Comparison of ENCODE assay signal across 8 cellular contexts in genomic region chr2:179049546-179050311, GRCh38. TPM values are rescaled to one million over a fixed set of nuclear protein-coding genes. Genes with fewer than 3 reads are reported as not detected.
DNase-seq lines count a peak whose midpoint lies in the region; ATAC-seq and TF ChIP-seq lines count a peak whose summit lies in the region.

A gene with protein sequence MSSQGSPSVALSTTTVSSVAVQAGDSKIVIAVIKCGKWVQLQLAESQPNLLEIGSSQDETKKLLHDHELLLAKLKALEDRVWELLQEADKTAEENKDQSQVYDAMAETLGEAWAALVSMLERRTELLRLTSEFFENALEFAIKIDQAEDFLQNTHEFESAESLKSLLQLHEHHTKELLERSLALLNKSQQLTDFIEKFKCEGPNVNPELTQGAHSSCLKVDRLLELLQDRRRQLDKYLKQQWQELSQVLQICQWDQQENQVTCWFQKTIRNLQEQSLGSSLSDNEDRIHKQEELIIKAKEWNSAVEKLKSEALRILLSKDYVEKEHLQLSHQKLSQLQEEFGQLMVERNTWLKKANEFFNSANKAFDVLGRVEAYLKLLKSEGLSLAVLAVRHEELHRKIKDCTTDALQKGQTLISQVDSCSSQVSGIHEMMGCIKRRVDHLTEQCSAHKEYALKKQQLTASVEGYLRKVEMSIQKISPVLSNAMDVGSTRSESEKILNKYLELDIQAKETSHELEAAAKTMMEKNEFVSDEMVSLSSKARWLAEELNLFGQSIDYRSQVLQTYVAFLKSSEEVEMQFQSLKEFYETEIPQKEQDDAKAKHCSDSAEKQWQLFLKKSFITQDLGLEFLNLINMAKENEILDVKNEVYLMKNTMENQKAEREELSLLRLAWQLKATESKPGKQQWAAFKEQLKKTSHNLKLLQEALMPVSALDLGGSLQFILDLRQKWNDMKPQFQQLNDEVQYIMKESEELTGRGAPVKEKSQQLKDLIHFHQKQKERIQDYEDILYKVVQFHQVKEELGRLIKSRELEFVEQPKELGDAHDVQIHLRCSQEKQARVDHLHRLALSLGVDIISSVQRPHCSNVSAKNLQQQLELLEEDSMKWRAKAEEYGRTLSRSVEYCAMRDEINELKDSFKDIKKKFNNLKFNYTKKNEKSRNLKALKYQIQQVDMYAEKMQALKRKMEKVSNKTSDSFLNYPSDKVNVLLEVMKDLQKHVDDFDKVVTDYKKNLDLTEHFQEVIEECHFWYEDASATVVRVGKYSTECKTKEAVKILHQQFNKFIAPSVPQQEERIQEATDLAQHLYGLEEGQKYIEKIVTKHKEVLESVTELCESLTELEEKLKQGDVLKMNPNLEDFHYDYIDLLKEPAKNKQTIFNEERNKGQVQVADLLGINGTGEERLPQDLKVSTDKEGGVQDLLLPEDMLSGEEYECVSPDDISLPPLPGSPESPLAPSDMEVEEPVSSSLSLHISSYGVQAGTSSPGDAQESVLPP (N-terminal part only) (minus strand): TSS chr2:179050137. CDS start chr2:179049941, 196 bp downstream.

- TF ChIP-seq RAD21 in liver (IDR thresholded peaks at IDR 0.05), result no peak

- DNase-seq in CD8-positive, alpha-beta memory T cell, result peak in 2 of 5 donors; percentile 9 to 37
- peak; percentile 59 for DNase-seq in activated CD8-positive, alpha-beta T cell treated with anti-CD3 and anti-CD28 coated beads, Interleukin-2, amount 10 ng/mL, durations not matched to agents 7 days and 5 days
- DNase-seq in NCI-H146 treated with DMSO at 0.1 percent for 48 hours (lab: John Stamatoyannopoulos, UW; ENCODE audit: unreplicated experiment) (no peak), NCI-H2196 (lab: John Stamatoyannopoulos, UW; ENCODE audit: unreplicated experiment) (no peak), NCI-H1048 (lab: John Stamatoyannopoulos, UW) (no peak)

- TF ChIP-seq CTCF in liver (IDR thresholded peaks at IDR 0.05; ENCODE audit: low read depth, low read length, missing input control), result no peak

- peaks cover 24 to 55% (median 43%) of the 10 kb centered on the region in 3 donors for H3K4me1 Mint-ChIP-seq in CD8-positive, alpha-beta memory T cell
- H3K4me1 Mint-ChIP-seq in activated CD8-positive, alpha-beta T cell treated with anti-CD3 and anti-CD28 coated beads, Interleukin-2, amount 10 ng/mL, durations not matched to agents 7 days and 5 days (ENCODE audit: low read depth), result peaks cover 60% of the 10 kb centered on the region

- peaks cover 0 to 4% (median 0%) of the 10 kb centered on the region in 5 donors for H3K9me3 Mint-ChIP-seq in CD8-positive, alpha-beta memory T cell
- peaks cover under 1% of the 10 kb centered on the region for H3K9me3 Mint-ChIP-seq in activated CD8-positive, alpha-beta T cell treated with anti-CD3 and anti-CD28 coated beads, Interleukin-2, amount 10 ng/mL, durations not matched to agents 7 days and 5 days (ENCODE audit: insufficient read depth)

- H3K4me3 Mint-ChIP-seq in CD8-positive, alpha-beta memory T cell, result peak within 1 kb of the TSS; percentile 82 to 92 (median 88)
- peak within 1 kb of the TSS; percentile 85 for H3K4me3 Mint-ChIP-seq in activated CD8-positive, alpha-beta T cell treated with anti-CD3 and anti-CD28 coated beads, Interleukin-2, amount 10 ng/mL, durations not matched to agents 7 days and 5 days

- POLR2A ChIA-PET in CD8-positive, alpha-beta memory T cell (lab: Charles Lee), result interaction anchor here (0.6 to 1.2 kb wide), 3 partner anchors 18 to 1835 kb away, joined by 4 to 6 read pairs (median 4); no protein-coding TSS in a partner anchor
- POLR2A ChIA-PET in activated CD8-positive, alpha-beta T cell treated with anti-CD3 and anti-CD28 coated beads, Interleukin-2, amount 10 ng/mL, durations not matched to agents 7 days and 5 days (lab: Charles Lee), result interaction anchor here (0.7 to 2.0 kb wide), 5 partner anchors 16 to 73 kb away, joined by 3 to 20 read pairs (median 5); no protein-coding TSS in a partner anchor

- H3K9ac ChIP-seq in liver (ENCODE audit: low read depth in 1 of 2, low read length in 2 of 2), result no peak within 1 kb of the TSS

- H3K4me1 ChIP-seq in CD8-positive, alpha-beta memory T cell (ENCODE audit: insufficient read depth, low read length), result peaks cover 21% of the 10 kb centered on the region
- peaks cover 0 to 7% (median 0%) of the 10 kb centered on the region in 4 donors for H3K4me1 ChIP-seq in liver (ENCODE audit: control insufficient read depth in 4 of 4, insufficient read depth in 4 of 4, low read length in 3 of 4)

- H3K9me3 ChIP-seq in CD8-positive, alpha-beta memory T cell (ENCODE audit: low read length), result no peaks in the 10 kb centered on the region
- no peaks in the 10 kb centered on the region for H3K9me3 ChIP-seq in liver (ENCODE audit: control insufficient read depth in 4 of 4, low read length in 3 of 4)

- H3K27ac Mint-ChIP-seq in CD8-positive, alpha-beta memory T cell, result peak within 1 kb of the TSS; percentile 52 to 91 (median 77)
- H3K27ac Mint-ChIP-seq in activated CD8-positive, alpha-beta T cell treated with anti-CD3 and anti-CD28 coated beads, Interleukin-2, amount 10 ng/mL, durations not matched to agents 7 days and 5 days, result peak within 1 kb of the TSS; percentile 93

- H3K36me3 ChIP-seq in CD8-positive, alpha-beta memory T cell (ENCODE audit: insufficient read depth, low read length), result no peaks in the 10 kb centered on the region
- no peaks in the 10 kb centered on the region for H3K36me3 ChIP-seq in liver (ENCODE audit: control insufficient read depth in 4 of 4, insufficient read depth in 3 of 4, low read depth in 1 of 4, low read length in 3 of 4)

- CTCF ChIA-PET in CD8-positive, alpha-beta memory T cell (lab: Charles Lee), result interaction anchor here (0.8 kb wide), 1 partner anchor 30 kb away, joined by 4 read pairs; no protein-coding TSS in a partner anchor
- CTCF ChIA-PET in activated CD8-positive, alpha-beta T cell treated with anti-CD3 and anti-CD28 coated beads, Interleukin-2, amount 10 ng/mL, durations not matched to agents 7 days and 5 days (lab: Charles Lee), result interaction anchor here (0.7 to 3.2 kb wide), 6 partner anchors 16 to 80 kb away, joined by 3 to 27 read pairs (median 6); no protein-coding TSS in a partner anchor

- peaks cover 0 to 1% of the 10 kb centered on the region in 2 donors for H3K27me3 Mint-ChIP-seq in CD8-positive, alpha-beta memory T cell
- no peaks in the 10 kb centered on the region for H3K27me3 Mint-ChIP-seq in activated CD8-positive, alpha-beta T cell treated with anti-CD3 and anti-CD28 coated beads, Interleukin-2, amount 10 ng/mL, durations not matched to agents 7 days and 5 days (ENCODE audit: low read depth)

- peak within 1 kb of the TSS; percentile 62 for H3K4me3 ChIP-seq in CD8-positive, alpha-beta memory T cell (ENCODE audit: low read length)
- H3K4me3 ChIP-seq in liver (ENCODE audit: low read depth in 1 of 3, low read length in 3 of 3), result peak within 1 kb of the TSS in 1 of 3 donors; percentile 28

- no peak within 1 kb of the TSS for H3K27ac ChIP-seq in CD8-positive, alpha-beta memory T cell (ENCODE audit: low read depth, low read length)
- H3K27ac ChIP-seq in liver (ENCODE audit: low read depth in 1 of 2, low read length in 2 of 2), result no peak within 1 kb of the TSS

- no peaks in the 10 kb centered on the region for H3K27me3 ChIP-seq in CD8-positive, alpha-beta memory T cell (ENCODE audit: insufficient read depth, low read length, poor library complexity, severe bottlenecking)
- H3K27me3 ChIP-seq in liver (ENCODE audit: control insufficient read depth in 4 of 4, insufficient read depth in 4 of 4, low read length in 3 of 4), result peaks cover 0 to 3% (median 0%) of the 10 kb centered on the region in 4 donors

- 28% methylated on average over 12 of the region's 12 CpGs for WGBS in liver

- H3K36me3 Mint-ChIP-seq in CD8-positive, alpha-beta memory T cell, result peaks cover 0 to 3% (median 0%) of the 10 kb centered on the region in 3 donors
- H3K36me3 Mint-ChIP-seq in activated CD8-positive, alpha-beta T cell treated with anti-CD3 and anti-CD28 coated beads, Interleukin-2, amount 10 ng/mL, durations not matched to agents 7 days and 5 days (ENCODE audit: low read depth), result peaks cover 22% of the 10 kb centered on the region

- ATAC-seq in GM19452 (IDR thresholded peaks at IDR 0.05; ENCODE audit: unreplicated experiment) (peak; percentile 60), HG03439 (IDR thresholded peaks at IDR 0.05; ENCODE audit: unreplicated experiment) (peak; percentile 77)
- peak; percentile 80 for ATAC-seq in activated CD8-positive, alpha-beta T cell treated with anti-CD3 and anti-CD28 coated beads, Interleukin-2, amount 10 ng/mL, durations not matched to agents 7 days and 5 days

TF ChIP-seq in liver, 16 proteins besides CTCF, POLR2A, EP300 and RAD21 (continues in another document):
- TF ChIP-seq YY1 (IDR thresholded peaks at IDR 0.05) (peak; percentile 14), FOXA2 (IDR thresholded peaks at IDR 0.05) (no peak), JUND (IDR thresholded peaks at IDR 0.05) (no peak)
- TF ChIP-seq, protein P1, sequence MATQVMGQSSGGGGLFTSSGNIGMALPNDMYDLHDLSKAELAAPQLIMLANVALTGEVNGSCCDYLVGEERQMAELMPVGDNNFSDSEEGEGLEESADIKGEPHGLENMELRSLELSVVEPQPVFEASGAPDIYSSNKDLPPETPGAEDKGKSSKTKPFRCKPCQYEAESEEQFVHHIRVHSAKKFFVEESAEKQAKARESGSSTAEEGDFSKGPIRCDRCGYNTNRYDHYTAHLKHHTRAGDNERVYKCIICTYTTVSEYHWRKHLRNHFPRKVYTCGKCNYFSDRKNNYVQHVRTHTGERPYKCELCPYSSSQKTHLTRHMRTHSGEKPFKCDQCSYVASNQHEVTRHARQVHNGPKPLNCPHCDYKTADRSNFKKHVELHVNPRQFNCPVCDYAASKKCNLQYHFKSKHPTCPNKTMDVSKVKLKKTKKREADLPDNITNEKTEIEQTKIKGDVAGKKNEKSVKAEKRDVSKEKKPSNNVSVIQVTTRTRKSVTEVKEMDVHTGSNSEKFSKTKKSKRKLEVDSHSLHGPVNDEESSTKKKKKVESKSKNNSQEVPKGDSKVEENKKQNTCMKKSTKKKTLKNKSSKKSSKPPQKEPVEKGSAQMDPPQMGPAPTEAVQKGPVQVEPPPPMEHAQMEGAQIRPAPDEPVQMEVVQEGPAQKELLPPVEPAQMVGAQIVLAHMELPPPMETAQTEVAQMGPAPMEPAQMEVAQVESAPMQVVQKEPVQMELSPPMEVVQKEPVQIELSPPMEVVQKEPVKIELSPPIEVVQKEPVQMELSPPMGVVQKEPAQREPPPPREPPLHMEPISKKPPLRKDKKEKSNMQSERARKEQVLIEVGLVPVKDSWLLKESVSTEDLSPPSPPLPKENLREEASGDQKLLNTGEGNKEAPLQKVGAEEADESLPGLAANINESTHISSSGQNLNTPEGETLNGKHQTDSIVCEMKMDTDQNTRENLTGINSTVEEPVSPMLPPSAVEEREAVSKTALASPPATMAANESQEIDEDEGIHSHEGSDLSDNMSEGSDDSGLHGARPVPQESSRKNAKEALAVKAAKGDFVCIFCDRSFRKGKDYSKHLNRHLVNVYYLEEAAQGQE (IDR thresholded peaks at IDR 0.05), result peak; percentile 21

RNA-seq across cellular contexts. Expression of the gene that starts here (rescaled TPM):
- total RNA-seq in CD8-positive, alpha-beta memory T cell, result 1 to 10 TPM; 1.6 to 2.1 TPM
- 3.9 TPM for polyA plus RNA-seq in CD8-positive, alpha-beta memory T cell
- 10 to 100 TPM; 17.0 to 19.5 TPM for total RNA-seq in activated CD8-positive, alpha-beta T cell treated with anti-CD3 and anti-CD28 coated beads, Interleukin-2, amount 10 ng/mL, durations not matched to agents 7 days and 5 days
- 1 to 10 TPM in 1 of 2 donors, under 1 TPM in 1; 0.37 to 1.0 TPM for total RNA-seq in liver
- polyA plus RNA-seq in liver, result under 1 TPM; 0.05 to 0.40 TPM

Comparison
In these comparisons a context has a peak if more than half of its experiments do, and no peak if none do; other contexts are left out.
1. RNA of the gene that starts here (total RNA-seq): 17.0 to 19.5 TPM in activated CD8-positive, alpha-beta T cell treated with anti-CD3 and anti-CD28 coated beads, Interleukin-2, amount 10 ng/mL, durations not matched to agents 7 days and 5 days; 1.6 to 2.1 TPM in CD8-positive, alpha-beta memory T cell and 0.37 to 1.0 TPM in liver; every median in the first group is over 4 times any median in the second.
2. Peak in every context shown above with its lines, with median percentiles within 50 percentile points of each other: ATAC-seq.